Comparison of ENCODE assay signal across 7 cellular contexts in genomic region chr16:33920761-33921545, GRCh38.
A peak's percentile ranks its signal among the peaks of the same experiment; 100 is the strongest.
DNase-seq lines count a peak whose midpoint lies in the region; ATAC-seq and TF ChIP-seq lines count a peak whose summit lies in the region.
"Not testable (repeated sequence)": the region's sequence is repeated elsewhere in the genome, so short reads cannot be mapped to it uniquely, and the experiment has no call there.

No MANE protein-coding gene starts in this region.

- 0 out of 2 replicates have a peak, but pooled peaks have one; percentile 7 for TF ChIP-seq RAD21 in Ishikawa (IDR thresholded peaks at IDR 0.05; ENCODE audit: low read depth)

- not testable (repeated sequence) for H3K9me3 ChIP-seq in heart right ventricle, lower lobe of right lung

- TF ChIP-seq EP300 in Ishikawa (IDR thresholded peaks at IDR 0.05; ENCODE audit: borderline replicate concordance), result not testable (repeated sequence)

- H3K27me3 Mint-ChIP-seq in T-cell; activated naive CD8-positive, alpha-beta T cell treated with anti-CD3 and anti-CD28 coated beads, Interleukin-2, amount 10 ng/mL, durations not matched to agents 7 days and 5 days: not testable (repeated sequence)

- peak; percentile 9 for TF ChIP-seq CTCF in GM10248 (IDR thresholded peaks at IDR 0.05; ENCODE audit: control extremely low read depth, extremely low read depth, low read depth, missing control alignments)
- TF ChIP-seq CTCF in heart right ventricle (IDR thresholded peaks at IDR 0.05), result peak in 7 of 9 donors; percentile 15 to 36 (median 19)
- TF ChIP-seq CTCF in lower lobe of right lung (IDR thresholded peaks at IDR 0.05), result not testable (repeated sequence)

- not testable (repeated sequence) for H3K4me3 Mint-ChIP-seq in T-cell; activated naive CD8-positive, alpha-beta T cell treated with anti-CD3 and anti-CD28 coated beads, Interleukin-2, amount 10 ng/mL, durations not matched to agents 7 days and 5 days

- not testable (repeated sequence) for H3K27me3 ChIP-seq in heart right ventricle; lower lobe of right lung (ENCODE audit: low read depth)

- not testable (repeated sequence) for H3K36me3 ChIP-seq in heart right ventricle, lower lobe of right lung

- H3K4me3 ChIP-seq in heart right ventricle, lower lobe of right lung: not testable (repeated sequence)

- not testable (repeated sequence) for H3K9me3 Mint-ChIP-seq in T-cell; activated naive CD8-positive, alpha-beta T cell treated with anti-CD3 and anti-CD28 coated beads, Interleukin-2, amount 10 ng/mL, durations not matched to agents 7 days and 5 days

- ATAC-seq in T-cell (replicated peaks in 1 of 4) (peak in 3 of 4 experiments; percentile 47 to 54 (median 50)), heart right ventricle (peak in 7 of 8 donors; percentile 47 to 67 (median 57)), lower lobe of right lung (peak; percentile 53 to 55)
- ATAC-seq in activated naive CD8-positive, alpha-beta T cell treated with anti-CD3 and anti-CD28 coated beads, Interleukin-2, amount 10 ng/mL, durations not matched to agents 7 days and 5 days (ENCODE audit: low read depth), result peak; percentile 47

- CTCF ChIA-PET in GM10248 (lab: Yijun Ruan, JAX); T-cell (lab: Charles Lee): not testable (repeated sequence)

- intact Hi-C loops in heart right ventricle (cut with DNase I); lower lobe of right lung (cut with DNase I): not testable (repeated sequence)

- DNase-seq in GM10248 (ENCODE audit: extremely low spot score); T-cell; activated naive CD8-positive, alpha-beta T cell treated with anti-CD3 and anti-CD28 coated beads, Interleukin-2, amount 10 ng/mL, durations not matched to agents 7 days and 5 days; heart right ventricle; lower lobe of right lung: not testable (repeated sequence)
- peak; percentile 7 for DNase-seq in stimulated activated CD4-positive, alpha-beta T cell treated with anti-CD3 and anti-CD28 coated beads, Interleukin-15, amount 100 ng/mL, for 24 hours

- not testable (repeated sequence) for H3K4me1 Mint-ChIP-seq in T-cell; activated naive CD8-positive, alpha-beta T cell treated with anti-CD3 and anti-CD28 coated beads, Interleukin-2, amount 10 ng/mL, durations not matched to agents 7 days and 5 days

- H3K27ac ChIP-seq in heart right ventricle, lower lobe of right lung: not testable (repeated sequence)

- not testable (repeated sequence) for H3K4me1 ChIP-seq in heart right ventricle, lower lobe of right lung

- POLR2A ChIA-PET in GM10248 (lab: Yijun Ruan, JAX); T-cell (lab: Charles Lee); activated naive CD8-positive, alpha-beta T cell treated with anti-CD3 and anti-CD28 coated beads, Interleukin-2, amount 10 ng/mL, durations not matched to agents 7 days and 5 days (lab: Charles Lee): not testable (repeated sequence)

- not testable (repeated sequence) for H3K36me3 Mint-ChIP-seq in T-cell; activated naive CD8-positive, alpha-beta T cell treated with anti-CD3 and anti-CD28 coated beads, Interleukin-2, amount 10 ng/mL, durations not matched to agents 7 days and 5 days

- 48 to 57% methylated on average over 5 to 8 of the region's 18 CpGs for WGBS in heart right ventricle, 2 donors

- not testable (repeated sequence) for H3K27ac Mint-ChIP-seq in T-cell; activated naive CD8-positive, alpha-beta T cell treated with anti-CD3 and anti-CD28 coated beads, Interleukin-2, amount 10 ng/mL, durations not matched to agents 7 days and 5 days
